ENCODE assay signal across 28 cellular contexts in genomic region chr1:227333423-227333822, GRCh38. TPM values are rescaled to one million over a fixed set of nuclear protein-coding genes. Genes with fewer than 3 reads are reported as not detected.
DNase-seq lines count a peak whose midpoint lies in the region; FAIRE-seq and TF ChIP-seq lines count a peak whose summit lies in the region.
"Had no signal": no experiment of that assay in that cellular context is flagged by ENCODE, and none has a peak within 500 bp of the region (broad histone marks: within the 10 kb centered on the region; RNA-seq: fewer than 3 reads in every experiment).

No MANE protein-coding gene starts in this region.

- no peaks in the 10 kb centered on the region for H3F3A ChIP-seq in GM23248 (ENCODE audit: insufficient read depth)

- no peaks in the 10 kb centered on the region for H3K36me3 ChIP-seq in GM23248 (ENCODE audit: low read depth)
- H3K36me3 ChIP-seq in keratinocyte (ENCODE audit: control insufficient read depth in 2 of 2, extremely low read depth in 1 of 2, insufficient read depth in 2 of 2, low read length in 2 of 2), result no peaks in the 10 kb centered on the region
- H3K36me3 ChIP-seq: brain microvascular endothelial cell, right atrium auricular region had no signal

- peak; percentile 75 for FAIRE-seq in keratinocyte (lab: Jason Lieb, UNC)
- no peak for FAIRE-seq in GM19239 (lab: Jason Lieb, UNC)
- FAIRE-seq: endothelial cell of umbilical vein, H54 had no signal

- dilution Hi-C loops in keratinocyte (cut with MboI; ENCODE audit: extremely low pct_ligation_motif_present, low sequenced_read_pairs), result no loop called here

- no peaks in the 10 kb centered on the region for H3K27me3 ChIP-seq in GM23248 (replicated peaks; ENCODE audit: insufficient read depth)
- no peaks in the 10 kb centered on the region for H3K27me3 ChIP-seq in keratinocyte (ENCODE audit: control insufficient read depth, extremely low read depth, insufficient read depth, low read length)
- H3K27me3 ChIP-seq: brain microvascular endothelial cell, dorsolateral prefrontal cortex, right atrium auricular region had no signal

- intact Hi-C loops in posterior vena cava (cut with DNase I), result no loop called here

- no peaks in the 10 kb centered on the region for H3K4me1 ChIP-seq in GM23248 (ENCODE audit: insufficient read depth)
- H3K4me1 ChIP-seq in keratinocyte (ENCODE audit: control insufficient read depth, extremely low read depth, insufficient read depth, low read length), result peaks cover 2% of the 10 kb centered on the region
- H3K4me1 ChIP-seq: right atrium auricular region had no signal

- in situ Hi-C loops in GM23248 (cut with MboI), result no loop called here

- no peak for TF ChIP-seq CTCF in keratinocyte (optimal IDR thresholded peaks at IDR 0.05 in 1 of 3, IDR thresholded peaks at IDR 0.05 in 1 of 3, conservative IDR thresholded peaks at IDR 0.05 in 1 of 3; ENCODE audit: extremely low read depth in 1 of 3, insufficient read depth in 2 of 3, low read length in 3 of 3)
- no peak for TF ChIP-seq CTCF in GM20000 (IDR thresholded peaks at IDR 0.05; ENCODE audit: extremely low read depth, missing control alignments)

- H3K27ac ChIP-seq in GM23248, result no peak overlapping the region
- no peak overlapping the region for H3K27ac ChIP-seq in keratinocyte (ENCODE audit: control insufficient read depth, insufficient read depth, low read length)
- H3K27ac ChIP-seq: brain microvascular endothelial cell, dorsolateral prefrontal cortex, right atrium auricular region had no signal

- no peaks in the 10 kb centered on the region for H3K9me2 ChIP-seq in GM23248 (ENCODE audit: insufficient read depth)

- no peak overlapping the region for H3K9ac ChIP-seq in GM23248
- no peak overlapping the region for H3K9ac ChIP-seq in keratinocyte (ENCODE audit: control insufficient read depth, extremely low read depth, insufficient read depth, low read length)

- no peak overlapping the region for H3K4me2 ChIP-seq in GM23248 (ENCODE audit: unreplicated experiment)
- no peak overlapping the region for H3K4me2 ChIP-seq in keratinocyte (ENCODE audit: control insufficient read depth, extremely low read depth, insufficient read depth, low read depth, low read length)
- H3K4me2 ChIP-seq: smooth muscle cell had no signal

- H3K4me3 ChIP-seq in GM23248, result no peak overlapping the region
- no peak overlapping the region for H3K4me3 ChIP-seq in keratinocyte (ENCODE audit: control insufficient read depth in 2 of 3, extremely low read depth in 1 of 3, insufficient read depth in 2 of 3, low read depth in 1 of 3, low read length in 3 of 3)
- H3K4me3 ChIP-seq: dorsolateral prefrontal cortex, right atrium auricular region, smooth muscle cell had no signal

- DNase-seq in GM23248 (peak; percentile 8), M059J (ENCODE audit: low read depth) (peak; percentile 36), astrocyte of the hippocampus (ENCODE audit: low read depth, low spot score) (peak; percentile 34), keratinocyte (ENCODE audit: low read depth, low spot score) (no peak), GM20000 (ENCODE audit: low spot score) (no peak), posterior vena cava (ENCODE audit: low spot score) (no peak), HUDEP-2 (lab: John Stamatoyannopoulos, UW; ENCODE audit: unreplicated experiment in 76 of 76) (no peak), GM19239 (ENCODE audit: insufficient read length, low spot score) (no peak)
- DNase-seq: activated CD4-positive, alpha-beta T cell treated with anti-CD3 and anti-CD28 coated beads for 1 hour; activated CD8-positive, alpha-beta memory T cell treated with anti-CD3 and anti-CD28 coated beads, Interleukin-2, amount 50 U/mL, for 48 hours; activated CD8-positive, alpha-beta T cell treated with anti-CD3 and anti-CD28 coated beads for 36 hours; activated naive CD4-positive, alpha-beta T cell treated with anti-CD3 and anti-CD28 coated beads for 36 hours; brain microvascular endothelial cell; C1 segment of cervical spinal cord; dorsolateral prefrontal cortex; GDM1; glutamatergic neuron; islet precursor cell; left ventricle myocardium superior; NCI-H1436; NCI-H2081; NCI-H526 treated with DMSO at 0.1 percent for 48 hours; SHP77; stimulated activated naive CD8-positive, alpha-beta T cell treated with anti-CD3 and anti-CD28 coated beads, Interleukin-15, Interleukin-2, amounts not matched to agents 100 U/mL and 50 U/mL, for 24 hours had no signal

- H2AFZ ChIP-seq in GM23248 (no peak overlapping the region), keratinocyte (ENCODE audit: control insufficient read depth, low read length) (peak overlapping the region; percentile 39)

- H3K9me1 ChIP-seq in keratinocyte (ENCODE audit: control insufficient read depth, extremely low read depth, insufficient read depth, low read length), result no peaks in the 10 kb centered on the region

- WGBS in GM23248 (ENCODE audit: low coverage in 1 of 2, low lambda C conversion rate in 2 of 2, missing lambda C conversion rate in 2 of 2), 2 experiments, result 73 to 76% methylated on average over 4 of the region's 4 CpGs

- H3K9me3 ChIP-seq in GM23248 (ENCODE audit: low read depth), result no peaks in the 10 kb centered on the region
- H3K9me3 ChIP-seq in keratinocyte (ENCODE audit: control insufficient read depth, low read depth, low read length), result peaks cover 2% of the 10 kb centered on the region
- H3K9me3 ChIP-seq: right atrium auricular region had no signal

- H3K79me2 ChIP-seq in GM23248 (ENCODE audit: insufficient read depth) (no peaks in the 10 kb centered on the region), keratinocyte (ENCODE audit: control insufficient read depth, insufficient read depth, low read length) (no peaks in the 10 kb centered on the region)

- H4K20me1 ChIP-seq in GM23248 (ENCODE audit: insufficient read depth) (no peaks in the 10 kb centered on the region), keratinocyte (ENCODE audit: control insufficient read depth, extremely low read depth, insufficient read depth, low read length) (no peaks in the 10 kb centered on the region)

RNA-seq across cellular contexts. Expression of gene CDC42BPA, which starts 15.1 kb away (rescaled TPM):
- total RNA-seq in GM23248 (2014; rRNA removed; shearing (Covaris generic)), result 37.9 and 39.1 TPM in 2 replicates
- polyA plus RNA-seq in GM23248 (2016; fragmentation: Nextera tagmentation; extraction: Ambion mirVana) (23.9 and 28.6 TPM in 2 replicates), keratinocyte (7.0 to 9.2 TPM (median 8.6 TPM) in 3 replicates)
- 15.1 and 21.6 TPM in 2 replicates for total RNA-seq in M059J (2014; rRNA removed; shearing (Covaris generic))
- 13.1 TPM for polyA plus RNA-seq in keratinocyte (2011; ENCODE audit: low read depth)
- 6.9 and 9.2 TPM in 2 replicates for polyA plus RNA-seq in keratinocyte (2011; cell fraction: cytosol; rRNA removed)
- polyA plus RNA-seq in keratinocyte (2011; cell fraction: nucleus; rRNA removed), result 15.1 and 15.3 TPM in 2 replicates
- polyA plus RNA-seq in keratinocyte (2012; ENCODE audit: low replicate concordance), result 7.2 and 10.1 TPM in 2 replicates
- 10.8 to 32.3 TPM (median 15.3 TPM) in 3 replicates for polyA minus RNA-seq in keratinocyte
- 14.0 TPM for polyA minus RNA-seq in keratinocyte (2011; cell fraction: cytosol; rRNA and poly(A)+ RNA removed)
- polyA minus RNA-seq in keratinocyte (2011; cell fraction: nucleus; rRNA and poly(A)+ RNA removed), result 29.4 and 66.9 TPM in 2 replicates
- 10 to 100 TPM; 47.8 to 56.4 TPM for total RNA-seq in posterior vena cava

Comparison
In these comparisons a context has a peak if more than half of its experiments do, and no peak if none do; other contexts are left out.
1. DNase-seq: peak in GM23248 (single experiment), M059J (single experiment) and astrocyte of the hippocampus (single experiment); none in keratinocyte (single experiment), GM20000 (single experiment), posterior vena cava (single experiment), HUDEP-2 (0 of 76) and GM19239 (single experiment).